ENCODE assay signal across 9 cellular contexts in the genomic region with DNA sequence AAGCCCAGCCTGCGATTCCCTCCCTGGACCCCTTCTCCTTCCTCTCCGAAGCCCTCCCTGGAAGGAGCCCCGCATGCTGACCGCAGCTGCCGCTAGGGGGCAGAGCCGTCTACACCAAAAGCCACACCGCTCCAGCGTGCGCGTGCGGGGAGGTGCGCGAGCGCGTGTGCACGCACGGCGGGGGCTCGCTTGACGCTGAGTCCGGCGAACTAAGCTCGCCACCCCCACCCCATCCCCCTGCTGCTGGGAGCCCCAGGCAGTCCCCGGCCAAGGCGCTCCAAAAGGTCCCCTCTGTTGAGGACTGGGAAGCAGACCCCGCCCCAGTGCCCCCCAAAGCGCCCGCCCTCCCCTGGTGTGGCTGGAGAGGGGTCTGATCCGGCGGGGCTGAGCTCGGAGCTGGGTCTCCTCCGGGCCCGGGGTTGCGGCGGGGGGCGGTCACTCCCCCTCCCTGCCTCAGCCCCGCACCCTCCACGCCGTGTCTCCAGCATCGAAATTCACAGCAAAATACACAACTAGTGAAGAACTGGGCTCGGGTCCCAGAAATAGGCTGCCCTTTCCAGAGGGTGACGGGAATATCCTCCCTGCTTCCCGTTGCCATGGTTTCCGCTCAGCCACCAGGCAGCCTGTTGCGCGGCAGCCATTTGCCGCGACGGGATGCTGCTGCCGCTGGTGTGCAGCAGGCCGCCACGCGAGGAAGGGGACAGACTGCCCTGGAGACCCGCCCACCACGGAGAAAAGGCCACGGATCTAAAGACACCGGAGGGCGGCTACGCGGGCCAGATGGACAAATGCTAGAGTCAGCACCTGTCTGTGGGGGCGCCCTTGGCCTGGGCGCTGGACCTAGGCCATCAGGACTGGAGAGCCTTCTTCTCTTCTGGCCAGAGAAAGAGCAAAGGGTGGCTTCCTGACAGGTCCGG. TPM values are rescaled to one million over a fixed set of nuclear protein-coding genes. Genes with fewer than 3 reads are reported as not detected.
DNase-seq lines count a peak whose midpoint lies in the region; ATAC-seq and TF ChIP-seq lines count a peak whose summit lies in the region.
"Had no signal": no experiment of that assay in that cellular context is flagged by ENCODE, and none has a peak within 500 bp of the region (broad histone marks: within the 10 kb centered on the region; RNA-seq: fewer than 3 reads in every experiment).

No MANE protein-coding gene starts in this region.

- H3K9ac ChIP-seq in OCI-LY1 (ENCODE audit: low read length): peak overlapping the region; percentile 54; the same call in 1 of the 2 replicates

- no peak overlapping the region for H3K27ac ChIP-seq in OCI-LY1 (ENCODE audit: low read depth, low read length, poor library complexity, severe bottlenecking)

- no peak overlapping the region for H3K27ac Mint-ChIP-seq in natural killer cell treated with Interleukin-12 subunit alpha and Interleukin-12 subunit beta and Interleukin-15 and Interleukin-18, amount 100 ng/mL, for 72 hours
- peak overlapping the region; percentile 74 for H3K27ac Mint-ChIP-seq in stimulated activated effector memory CD8-positive, alpha-beta T cell treated with anti-CD3 and anti-CD28 coated beads, Interleukin-12 subunit alpha, Interleukin-12 subunit beta, amount 100 ng/mL, for 72 hours

- no peaks in the 10 kb centered on the region for H3K36me3 Mint-ChIP-seq in natural killer cell treated with Interleukin-12 subunit alpha and Interleukin-12 subunit beta and Interleukin-15 and Interleukin-18, amount 100 ng/mL, for 72 hours
- no peaks in the 10 kb centered on the region for H3K36me3 Mint-ChIP-seq in stimulated activated effector memory CD8-positive, alpha-beta T cell treated with anti-CD3 and anti-CD28 coated beads, Interleukin-12 subunit alpha, Interleukin-12 subunit beta, amount 100 ng/mL, for 72 hours

- H3K9me3 Mint-ChIP-seq in natural killer cell treated with Interleukin-12 subunit alpha and Interleukin-12 subunit beta and Interleukin-15 and Interleukin-18, amount 100 ng/mL, for 72 hours: no peaks in the 10 kb centered on the region
- no peaks in the 10 kb centered on the region for H3K9me3 Mint-ChIP-seq in stimulated activated effector memory CD8-positive, alpha-beta T cell treated with anti-CD3 and anti-CD28 coated beads, Interleukin-12 subunit alpha, Interleukin-12 subunit beta, amount 100 ng/mL, for 72 hours

- DNase-seq in GDM1 (lab: John Stamatoyannopoulos, UW): peak; percentile 47
- DNase-seq in activated T-helper 1 cell treated with Interleukin-2 at 50 U/mL for 16 hours (ENCODE audit: low read depth): peak; percentile 67
- DNase-seq in fibroblast of gingiva (ENCODE audit: low read depth): peak; percentile 52
- DNase-seq in natural killer cell treated with Interleukin-12 subunit alpha and Interleukin-12 subunit beta and Interleukin-15 and Interleukin-18, amount 100 ng/mL, for 72 hours (ENCODE audit: low spot score): peak; percentile 79
- DNase-seq in stimulated activated effector memory CD8-positive, alpha-beta T cell treated with anti-CD3 and anti-CD28 coated beads, Interleukin-12 subunit alpha, Interleukin-12 subunit beta, amount 100 ng/mL, for 72 hours (ENCODE audit: low spot score in 2 of 2): peak; percentile 53 to 79

- peaks cover 7% of the 10 kb centered on the region for H3K4me1 ChIP-seq in OCI-LY1 (ENCODE audit: insufficient read depth, low read length, severe bottlenecking)

- peak; percentile 64 for TF ChIP-seq CTCF in OCI-LY1 (IDR thresholded peaks at IDR 0.05; ENCODE audit: low read length)

- peak overlapping the region; percentile 73 for H3K4me2 ChIP-seq in OCI-LY1 (ENCODE audit: low read length)

- H3K79me2 ChIP-seq in OCI-LY1 (ENCODE audit: insufficient read depth, low read length): no peaks in the 10 kb centered on the region

- H3K27me3 ChIP-seq in OCI-LY1 (ENCODE audit: insufficient read depth, low read length): no peaks in the 10 kb centered on the region

- H3K4me3 Mint-ChIP-seq in natural killer cell treated with Interleukin-12 subunit alpha and Interleukin-12 subunit beta and Interleukin-15 and Interleukin-18, amount 100 ng/mL, for 72 hours: peak overlapping the region; percentile 60
- H3K4me3 Mint-ChIP-seq in stimulated activated effector memory CD8-positive, alpha-beta T cell treated with anti-CD3 and anti-CD28 coated beads, Interleukin-12 subunit alpha, Interleukin-12 subunit beta, amount 100 ng/mL, for 72 hours: peak overlapping the region; percentile 70

- H3K4me1 Mint-ChIP-seq in natural killer cell treated with Interleukin-12 subunit alpha and Interleukin-12 subunit beta and Interleukin-15 and Interleukin-18, amount 100 ng/mL, for 72 hours (ENCODE audit: low read depth in 2 of 2): no peaks in the 10 kb centered on the region
- H3K4me1 Mint-ChIP-seq in stimulated activated effector memory CD8-positive, alpha-beta T cell treated with anti-CD3 and anti-CD28 coated beads, Interleukin-12 subunit alpha, Interleukin-12 subunit beta, amount 100 ng/mL, for 72 hours: peaks cover 7% of the 10 kb centered on the region

- no peaks in the 10 kb centered on the region for H4K20me1 ChIP-seq in OCI-LY1 (ENCODE audit: insufficient read depth, low read length)

- H3K4me3 ChIP-seq in OCI-LY1 (ENCODE audit: low read depth, low read length, poor library complexity, severe bottlenecking): peak overlapping the region; percentile 56

- H3K9me3 ChIP-seq in OCI-LY1 (ENCODE audit: low read length): no peaks in the 10 kb centered on the region

- no peak overlapping the region for H2AFZ ChIP-seq in OCI-LY1 (ENCODE audit: low read length)

- H3F3A ChIP-seq in OCI-LY1 (ENCODE audit: insufficient read depth, low read length): no peaks in the 10 kb centered on the region

- H3K27me3 Mint-ChIP-seq in natural killer cell treated with Interleukin-12 subunit alpha and Interleukin-12 subunit beta and Interleukin-15 and Interleukin-18, amount 100 ng/mL, for 72 hours: peaks cover 0 to 12% of the 10 kb centered on the region in 2 donors

- no peaks in the 10 kb centered on the region for H3K9me2 ChIP-seq in OCI-LY1 (ENCODE audit: low read depth, low read length)

- ATAC-seq in HG03354 (IDR thresholded peaks at IDR 0.05; ENCODE audit: poor library complexity, severe bottlenecking, unreplicated experiment) (peak; percentile 72), HG03439 (IDR thresholded peaks at IDR 0.05; ENCODE audit: unreplicated experiment) (no peak)
- ATAC-seq in natural killer cell treated with Interleukin-12 subunit alpha and Interleukin-12 subunit beta and Interleukin-15 and Interleukin-18, amount 100 ng/mL, for 72 hours: peak; percentile 88 to 92
- ATAC-seq in stimulated activated effector memory CD8-positive, alpha-beta T cell treated with anti-CD3 and anti-CD28 coated beads, Interleukin-12 subunit alpha, Interleukin-12 subunit beta, amount 100 ng/mL, for 72 hours: peak; percentile 94

- no peaks in the 10 kb centered on the region for H3K36me3 ChIP-seq in OCI-LY1 (ENCODE audit: insufficient read depth, low read length)

RNA-seq across cellular contexts. Expression of a gene that starts 11.2 kb away (rescaled TPM):
- total RNA-seq in natural killer cell treated with Interleukin-12 subunit alpha and Interleukin-12 subunit beta and Interleukin-15 and Interleukin-18, amount 100 ng/mL, for 72 hours: 10 to 100 TPM; 16.4 to 30.7 TPM

RNA-seq across cellular contexts. Expression of a gene that starts 36.8 kb away (rescaled TPM):
- total RNA-seq in natural killer cell treated with Interleukin-12 subunit alpha and Interleukin-12 subunit beta and Interleukin-15 and Interleukin-18, amount 100 ng/mL, for 72 hours: not detected
- total RNA-seq: skeletal muscle tissue had no signal
